In the genomic region with DNA sequence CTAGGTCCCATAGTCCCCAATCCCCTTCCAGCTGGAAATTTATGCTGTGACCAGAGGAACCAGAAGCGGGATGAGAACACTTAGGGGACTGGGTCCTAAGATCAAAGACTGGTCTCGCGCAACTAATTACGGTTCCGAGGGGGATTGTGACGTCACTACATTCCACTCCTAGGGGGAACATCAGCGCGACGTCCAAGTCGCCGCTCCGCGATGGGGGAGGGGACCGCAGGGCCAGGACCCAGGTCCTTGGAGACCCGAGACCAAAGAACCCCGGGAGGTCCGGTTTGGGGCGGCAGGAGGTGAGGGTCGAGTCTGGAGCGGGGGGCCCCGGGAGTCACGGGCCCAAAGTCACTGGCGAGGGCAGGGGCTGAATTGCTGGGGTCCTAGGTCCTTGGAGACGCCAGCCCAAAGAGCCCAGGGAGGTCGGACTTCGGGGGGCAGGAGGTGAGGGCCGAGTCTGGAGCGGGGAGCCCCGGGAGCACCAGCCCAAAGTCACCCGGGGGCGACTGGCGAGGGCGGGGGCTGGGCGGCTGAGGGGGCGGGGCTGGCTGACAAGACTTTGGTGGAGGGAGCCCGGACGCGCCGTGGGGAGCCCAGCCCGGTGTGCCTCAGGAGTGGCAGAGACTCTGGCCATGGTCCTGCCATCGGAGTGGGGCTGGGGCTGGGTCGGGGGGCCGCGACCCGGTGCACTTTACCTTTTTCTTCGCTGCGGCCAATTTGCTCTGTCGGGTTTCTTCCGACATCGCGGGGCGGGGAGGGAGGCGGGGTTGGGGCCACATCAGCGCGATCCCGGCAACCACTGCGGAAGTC, we compare ENCODE assay signal across 8 cellular contexts. TPM values are rescaled to one million over a fixed set of nuclear protein-coding genes. Genes with fewer than 3 reads are reported as not detected.
DNase-seq lines count a peak whose midpoint lies in the region; ATAC-seq and TF ChIP-seq lines count a peak whose summit lies in the region.

A gene with protein sequence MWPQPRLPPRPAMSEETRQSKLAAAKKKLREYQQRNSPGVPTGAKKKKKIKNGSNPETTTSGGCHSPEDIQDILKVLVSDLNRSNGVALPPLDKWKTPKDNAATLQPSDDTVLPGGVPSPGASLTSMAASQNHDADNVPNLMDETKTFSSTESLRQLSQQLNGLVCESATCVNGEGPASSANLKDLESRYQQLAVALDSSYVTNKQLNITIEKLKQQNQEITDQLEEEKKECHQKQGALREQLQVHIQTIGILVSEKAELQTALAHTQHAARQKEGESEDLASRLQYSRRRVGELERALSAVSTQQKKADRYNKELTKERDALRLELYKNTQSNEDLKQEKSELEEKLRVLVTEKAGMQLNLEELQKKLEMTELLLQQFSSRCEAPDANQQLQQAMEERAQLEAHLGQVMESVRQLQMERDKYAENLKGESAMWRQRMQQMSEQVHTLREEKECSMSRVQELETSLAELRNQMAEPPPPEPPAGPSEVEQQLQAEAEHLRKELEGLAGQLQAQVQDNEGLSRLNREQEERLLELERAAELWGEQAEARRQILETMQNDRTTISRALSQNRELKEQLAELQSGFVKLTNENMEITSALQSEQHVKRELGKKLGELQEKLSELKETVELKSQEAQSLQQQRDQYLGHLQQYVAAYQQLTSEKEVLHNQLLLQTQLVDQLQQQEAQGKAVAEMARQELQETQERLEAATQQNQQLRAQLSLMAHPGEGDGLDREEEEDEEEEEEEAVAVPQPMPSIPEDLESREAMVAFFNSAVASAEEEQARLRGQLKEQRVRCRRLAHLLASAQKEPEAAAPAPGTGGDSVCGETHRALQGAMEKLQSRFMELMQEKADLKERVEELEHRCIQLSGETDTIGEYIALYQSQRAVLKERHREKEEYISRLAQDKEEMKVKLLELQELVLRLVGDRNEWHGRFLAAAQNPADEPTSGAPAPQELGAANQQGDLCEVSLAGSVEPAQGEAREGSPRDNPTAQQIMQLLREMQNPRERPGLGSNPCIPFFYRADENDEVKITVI (minus strand): TSS at position 810 of the 810 bp plus-strand sequence. CDS start 31 bp downstream, at position 779.

- H3K27ac ChIP-seq in BLaER1 = peak within 1 kb of the TSS; percentile 83
- H3K27ac ChIP-seq in RWPE2 (ENCODE audit: poor library complexity, severe bottlenecking) = peak within 1 kb of the TSS; percentile 60
- H3K27ac ChIP-seq in lung (ENCODE audit: low read depth in 1 of 2, low read length in 1 of 2) = peak within 1 kb of the TSS; percentile 79 to 84
- H3K27ac ChIP-seq in thymus (ENCODE audit: low read depth) = peak within 1 kb of the TSS; percentile 85

- H3K4me1 ChIP-seq in BLaER1 (peaks cover 52% of the 10 kb centered on the region), RWPE2 (ENCODE audit: insufficient read depth, poor library complexity, severe bottlenecking) (peaks cover 6% of the 10 kb centered on the region), lung (ENCODE audit: control insufficient read depth in 2 of 2, insufficient read depth in 2 of 2, low read length in 2 of 2) (peaks cover 0 to 10% of the 10 kb centered on the region in 2 donors), thymus (ENCODE audit: control insufficient read depth, insufficient read depth, low read length) (peaks cover 15% of the 10 kb centered on the region)

- no peak for TF ChIP-seq CTCF in RWPE2 (IDR thresholded peaks at IDR 0.05; ENCODE audit: poor library complexity, severe bottlenecking)
- no peak for TF ChIP-seq CTCF in lung (IDR thresholded peaks at IDR 0.05; ENCODE audit: control extremely low read depth, extremely low read depth)

- H3K36me3 ChIP-seq in BLaER1 = peaks cover 33% of the 10 kb centered on the region
- H3K36me3 ChIP-seq in RWPE2 (ENCODE audit: low read depth) = peaks cover 34% of the 10 kb centered on the region
- peaks cover 0 to 16% of the 10 kb centered on the region in 2 donors for H3K36me3 ChIP-seq in lung (ENCODE audit: control insufficient read depth in 2 of 2, insufficient read depth in 2 of 2, low read length in 2 of 2)
- H3K36me3 ChIP-seq in thymus (ENCODE audit: control insufficient read depth, insufficient read depth) = peaks cover 22% of the 10 kb centered on the region

- H3K9me3 ChIP-seq in BLaER1 (no peaks in the 10 kb centered on the region), RWPE2 (ENCODE audit: severe bottlenecking) (no peaks in the 10 kb centered on the region), lung (ENCODE audit: control insufficient read depth in 2 of 2, insufficient read depth in 1 of 2, low read length in 1 of 2) (no peaks in the 10 kb centered on the region), thymus (ENCODE audit: control insufficient read depth) (no peaks in the 10 kb centered on the region)

- peak within 1 kb of the TSS; percentile 86 for H3K9ac ChIP-seq in BLaER1

- no peak for DNase-seq in RWPE2 (ENCODE audit: low spot score)
- peak; percentile 72 for DNase-seq in effector CD8-positive, alpha-beta T cell (lab: John Stamatoyannopoulos, UW)
- DNase-seq in lung (ENCODE audit: low spot score) = peak; percentile 55
- no peak for DNase-seq in HK-2 (ENCODE audit: unreplicated experiment)

- ATAC-seq in HG02970 (IDR thresholded peaks at IDR 0.05; ENCODE audit: low FRiP score, unreplicated experiment) (peak; percentile 49), RWPE2 (ENCODE audit: low read depth) (peak; percentile 52), lung (ENCODE audit: insufficient read depth, low FRiP score) (peak; percentile 60)

- H3K4me2 ChIP-seq in BLaER1 = peak within 1 kb of the TSS; percentile 100

- WGBS in lung, 2 donors = 1% methylated on average over 48 to 57 of the region's 57 CpGs
- 1% methylated on average over 57 of the region's 57 CpGs for WGBS in thymus

- peak; percentile 28 for TF ChIP-seq POLR2A in GM18526 (IDR thresholded peaks at IDR 0.05; ENCODE audit: extremely low read depth, insufficient read length)

- H3K4me3 ChIP-seq in BLaER1 (peak within 1 kb of the TSS; percentile 87), RWPE2 (ENCODE audit: severe bottlenecking) (peak within 1 kb of the TSS; percentile 64), lung (peak within 1 kb of the TSS; percentile 84), thymus (ENCODE audit: low read length) (peak within 1 kb of the TSS; percentile 90)

- H3K27me3 ChIP-seq in BLaER1 = no peaks in the 10 kb centered on the region
- no peaks in the 10 kb centered on the region for H3K27me3 ChIP-seq in RWPE2 (ENCODE audit: insufficient read depth, poor library complexity, severe bottlenecking)
- no peaks in the 10 kb centered on the region for H3K27me3 ChIP-seq in lung (ENCODE audit: control insufficient read depth, insufficient read depth)
- H3K27me3 ChIP-seq in thymus (ENCODE audit: control insufficient read depth, insufficient read depth) = no peaks in the 10 kb centered on the region

- peaks cover 14% of the 10 kb centered on the region; the same call in 1 of the 2 replicates for H4K20me1 ChIP-seq in BLaER1

RNA-seq across cellular contexts. Expression of the gene that starts here (rescaled TPM):
- 100 to 1,000 TPM; 100 to 137 TPM for total RNA-seq in lung
- 10 to 100 TPM; 56.0 to 79.4 TPM for polyA plus RNA-seq in lung
- 45.0 TPM for polyA plus RNA-seq in thymus

Comparison
In these comparisons a context has a peak if more than half of its experiments do, and no peak if none do; other contexts are left out.
1. DNase-seq: peak in effector CD8-positive, alpha-beta T cell (single experiment) and lung (single experiment); none in RWPE2 (single experiment) and HK-2 (single experiment).
2. Peak in every context shown above with its lines, with median percentiles within 50 percentile points of each other: H3K27ac ChIP-seq, H3K4me3 ChIP-seq and ATAC-seq.